Comparison of ENCODE assay signal across 12 cellular contexts in the genomic region with DNA sequence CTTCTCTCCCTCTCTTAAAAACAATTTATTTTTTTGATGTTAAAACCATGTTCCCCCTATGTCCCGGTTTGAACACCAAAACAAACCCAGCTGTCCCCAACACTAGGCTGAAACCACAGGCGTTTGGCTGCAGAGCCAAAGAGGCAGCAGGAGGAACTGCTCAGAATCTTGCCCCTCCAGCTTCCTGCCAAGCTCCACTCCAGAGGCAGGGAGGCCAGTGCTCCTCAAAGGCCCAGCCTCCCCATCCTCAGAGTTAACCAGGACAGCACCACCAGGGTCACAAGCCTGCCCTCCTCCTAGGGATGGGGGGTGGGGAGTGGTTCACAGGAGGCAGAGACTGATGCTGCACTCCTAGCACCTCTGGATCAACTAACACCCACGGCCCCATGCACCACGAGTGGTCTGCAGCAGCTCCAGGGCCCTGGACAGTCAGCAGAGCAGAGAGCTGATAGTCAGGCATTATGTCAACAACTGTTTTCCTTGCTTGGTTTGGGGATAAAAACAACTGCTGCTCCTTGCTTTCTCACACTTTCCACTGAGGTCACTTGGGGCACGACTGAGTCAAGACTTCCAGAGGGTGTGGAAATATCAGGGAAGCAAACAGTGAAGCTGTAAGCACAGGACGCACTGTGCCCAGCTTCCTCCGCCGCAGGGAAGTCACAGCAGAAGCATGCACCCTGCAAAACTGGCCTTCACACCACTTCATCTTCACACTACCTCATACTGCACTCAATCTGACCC.
DNase-seq lines count a peak whose midpoint lies in the region; ATAC-seq and TF ChIP-seq lines count a peak whose summit lies in the region.
"Had no signal": no experiment of that assay in that cellular context is flagged by ENCODE, and none has a peak within 500 bp of the region (broad histone marks: within the 10 kb centered on the region; RNA-seq: fewer than 3 reads in every experiment).

No MANE protein-coding gene starts in this region.

- H2AFZ ChIP-seq in PC-3 (ENCODE audit: low read length), result peak overlapping the region; percentile 32; the same call in 1 of the 2 replicates

- H3K79me2 ChIP-seq in PC-3 (ENCODE audit: low read length) (no peaks in the 10 kb centered on the region), mesendoderm (ENCODE audit: control insufficient read depth, insufficient read depth, low read length) (no peaks in the 10 kb centered on the region)

- H2BK15ac ChIP-seq in mesendoderm (replicated peaks; ENCODE audit: low read depth), result no peak overlapping the region

- peak; percentile 82 for DNase-seq in PC-3
- peak; percentile 73 for DNase-seq in epithelial cell of esophagus (ENCODE audit: low read depth)
- no peak for DNase-seq in mesendoderm
- peak; percentile 62 for DNase-seq in transverse colon
- no peak for DNase-seq in T1000 (lab: John Stamatoyannopoulos, UW)
- DNase-seq in DMS79 (lab: John Stamatoyannopoulos, UW), result no peak
- no peak for DNase-seq in esophagus squamous epithelium (lab: John Stamatoyannopoulos, UW)
- DNase-seq in activated effector memory CD4-positive, alpha-beta T cell treated with anti-CD3 and anti-CD28 coated beads, Interleukin-2, amount 50 U/mL, for 16 hours, result no peak
- DNase-seq: activated CD8-positive, alpha-beta memory T cell treated with anti-CD3 and anti-CD28 coated beads, Interleukin-2, amount 50 U/mL, for 4 hours; central memory CD4-positive, alpha-beta T cell; T-helper 2 cell had no signal

- no peak for TF ChIP-seq POLR2A in transverse colon (IDR thresholded peaks at IDR 0.05)
- TF ChIP-seq POLR2A in esophagus squamous epithelium (IDR thresholded peaks at IDR 0.05), result no peak

- H3K4me2 ChIP-seq in PC-3 (ENCODE audit: low read length) (peak overlapping the region; percentile 47), mesendoderm (ENCODE audit: low read length) (no peak overlapping the region)

- H3K27me3 ChIP-seq in PC-3 (ENCODE audit: low read length) (no peaks in the 10 kb centered on the region), mesendoderm (ENCODE audit: insufficient read depth, low read length, poor library complexity) (no peaks in the 10 kb centered on the region), transverse colon (no peaks in the 10 kb centered on the region), esophagus squamous epithelium (no peaks in the 10 kb centered on the region)

- no peak overlapping the region for H4K8ac ChIP-seq in mesendoderm (ENCODE audit: low read depth, low read length)

- no peak overlapping the region for H3K4ac ChIP-seq in mesendoderm (ENCODE audit: low read depth, low read length)

- no peaks in the 10 kb centered on the region for H3K36me3 ChIP-seq in PC-3 (ENCODE audit: low read depth, low read length)
- H3K36me3 ChIP-seq in mesendoderm (ENCODE audit: control insufficient read depth, insufficient read depth, low read length), result no peaks in the 10 kb centered on the region
- no peaks in the 10 kb centered on the region for H3K36me3 ChIP-seq in transverse colon
- H3K36me3 ChIP-seq in esophagus squamous epithelium, result no peaks in the 10 kb centered on the region
- H3K36me3 ChIP-seq: neutrophil had no signal

- H3K56ac ChIP-seq in mesendoderm (ENCODE audit: low read length), result no peak overlapping the region

- no peaks in the 10 kb centered on the region for H3K9me3 ChIP-seq in PC-3 (ENCODE audit: low read length)
- H3K9me3 ChIP-seq in transverse colon, result no peaks in the 10 kb centered on the region
- no peaks in the 10 kb centered on the region for H3K9me3 ChIP-seq in esophagus squamous epithelium
- H3K9me3 ChIP-seq: neutrophil had no signal

- TF ChIP-seq EP300 in transverse colon (IDR thresholded peaks at IDR 0.05; ENCODE audit: low read depth), result peak; percentile 89

- no peak overlapping the region for H4K5ac ChIP-seq in mesendoderm (ENCODE audit: low read length)

- H3K4me3 ChIP-seq in PC-3 (ENCODE audit: low read length), result no peak overlapping the region
- no peak overlapping the region for H3K4me3 ChIP-seq in epithelial cell of esophagus (ENCODE audit: low read length)
- no peak overlapping the region for H3K4me3 ChIP-seq in mesendoderm (ENCODE audit: low read length)
- no peak overlapping the region for H3K4me3 ChIP-seq in transverse colon
- no peak overlapping the region for H3K4me3 ChIP-seq in esophagus squamous epithelium

- H2BK120ac ChIP-seq in mesendoderm (ENCODE audit: low read depth, low read length), result no peak overlapping the region

- H3K4me1 ChIP-seq in PC-3 (ENCODE audit: insufficient read depth, low read length), result peaks cover 36% of the 10 kb centered on the region
- H3K4me1 ChIP-seq in mesendoderm (ENCODE audit: control insufficient read depth, low read depth, low read length), result no peaks in the 10 kb centered on the region
- H3K4me1 ChIP-seq in transverse colon, result peaks cover 0 to 3% (median 1%) of the 10 kb centered on the region in 4 donors
- peaks cover 0 to 10% (median 0%) of the 10 kb centered on the region in 3 donors for H3K4me1 ChIP-seq in esophagus squamous epithelium

- CTCF ChIA-PET in PC-3 (lab: Charles Lee), result no interaction called here

- no peaks in the 10 kb centered on the region for H3K79me1 ChIP-seq in mesendoderm (ENCODE audit: low read length)

- H3K23ac ChIP-seq in mesendoderm (ENCODE audit: low read length), result peak overlapping the region; percentile 26

- H3K18ac ChIP-seq in mesendoderm (ENCODE audit: low read length), result no peak overlapping the region

- BruUV-seq in PC-3 (replicated peaks; lab: Mats Ljungman, UMichigan), result no TSS peak

- peak overlapping the region; percentile 77 for H3K27ac ChIP-seq in PC-3 (ENCODE audit: low read length)
- H3K27ac ChIP-seq in mesendoderm (ENCODE audit: low read depth, low read length), result no peak overlapping the region
- H3K27ac ChIP-seq in transverse colon, result peak overlapping the region; percentile 62 to 69 (median 66)
- peak overlapping the region in 2 of 4 donors; percentile 74 to 84 for H3K27ac ChIP-seq in esophagus squamous epithelium
- H3K27ac ChIP-seq: neutrophil had no signal

- in situ Hi-C loops in transverse colon (cut with MboI; ENCODE audit: low pct_ligation_motif_present in 1 of 4, low pct_unique_long_range_greater_than_20kb in 1 of 4, low sequenced_read_pairs in 3 of 4), result no loop called here

- no peaks in the 10 kb centered on the region for H3F3A ChIP-seq in PC-3 (ENCODE audit: low read length, unreplicated experiment)

- intact Hi-C loops in PC-3 (cut with micrococcal nuclease), result loop anchor here (10.0 kb wide), 1 partner anchor 305 kb away; no protein-coding TSS in a partner anchor
- intact Hi-C loops in transverse colon (cut with DNase I; ENCODE audit: low total_unique reads), result no loop called here
- intact Hi-C loops in esophagus squamous epithelium (cut with DNase I), result no loop called here

- H3K9me2 ChIP-seq in PC-3 (replicated peaks; ENCODE audit: low read length), result no peaks in the 10 kb centered on the region

- H4K20me1 ChIP-seq in PC-3 (ENCODE audit: low read length), result no peaks in the 10 kb centered on the region

- TF ChIP-seq CTCF in PC-3 (conservative IDR thresholded peaks at IDR 0.05; ENCODE audit: low read depth, low read length), result no peak
- TF ChIP-seq CTCF in epithelial cell of esophagus (IDR thresholded peaks at IDR 0.05; ENCODE audit: insufficient read depth, low read depth, low read length, missing control alignments), result no peak
- no peak for TF ChIP-seq CTCF in transverse colon (IDR thresholded peaks at IDR 0.05)
- TF ChIP-seq CTCF in esophagus squamous epithelium (IDR thresholded peaks at IDR 0.05), result no peak

- no peak overlapping the region for H3K9ac ChIP-seq in PC-3 (ENCODE audit: low read length)
- no peak overlapping the region for H3K9ac ChIP-seq in mesendoderm (ENCODE audit: low read length)

- no peak overlapping the region for H2BK5ac ChIP-seq in mesendoderm (ENCODE audit: low read length)

- WGBS in mesendoderm (ENCODE audit: extremely low coverage, insufficient coverage, low lambda C conversion rate), result no CpG with 5 or more reads among the region's 8 CpGs
- WGBS in transverse colon (ENCODE audit: low coverage in 1 of 2), 2 donors, result 40 to 52% methylated on average over 3 to 8 of the region's 8 CpGs
- WGBS in esophagus squamous epithelium, 2 donors, result 62 to 81% methylated on average over 5 to 6 of the region's 8 CpGs

- H2AK5ac ChIP-seq in mesendoderm (ENCODE audit: low read length), result no peak overlapping the region

- ATAC-seq in PC-3, result peak; percentile 74

- POLR2A ChIA-PET in PC-3 (lab: Charles Lee; ENCODE audit: unreplicated experiment), result interaction anchor here (0.5 kb wide), 1 partner anchor 19 kb away, joined by 3 read pairs; no protein-coding TSS in a partner anchor

Comparison
In these comparisons a context has a peak if more than half of its experiments do, and no peak if none do; other contexts are left out.
1. DNase-seq: peak in PC-3 (single experiment), epithelial cell of esophagus (single experiment) and transverse colon (single experiment); none in mesendoderm (single experiment), T1000 (single experiment), DMS79 (single experiment), esophagus squamous epithelium (single experiment) and activated effector memory CD4-positive, alpha-beta T cell treated with anti-CD3 and anti-CD28 coated beads, Interleukin-2, amount 50 U/mL, for 16 hours (single experiment).